19 cellular contexts compared by ENCODE assay signal in genomic region chr2:212913902-212914301, GRCh38.
DNase-seq lines count a peak whose midpoint lies in the region; ATAC-seq and TF ChIP-seq lines count a peak whose summit lies in the region.
"Had no signal": no experiment of that assay in that cellular context is flagged by ENCODE, and none has a peak within 500 bp of the region (broad histone marks: within the 10 kb centered on the region; RNA-seq: fewer than 3 reads in every experiment).

No MANE protein-coding gene starts in this region.

- no peaks in the 10 kb centered on the region for H4K20me1 ChIP-seq in neural progenitor cell (ENCODE audit: low read depth)

- H3K79me2 ChIP-seq in neural progenitor cell (ENCODE audit: low read depth), result no peaks in the 10 kb centered on the region

- peak overlapping the region; percentile 82 for H3K27ac ChIP-seq in KOPT-K1 (ENCODE audit: low read depth, low read length, poor library complexity, severe bottlenecking)
- peak overlapping the region; percentile 65 to 86 (median 82) for H3K27ac ChIP-seq in esophagus squamous epithelium
- H3K27ac ChIP-seq in neural progenitor cell, result no peak overlapping the region
- no peak overlapping the region for H3K27ac ChIP-seq in endodermal cell (ENCODE audit: low read depth, low read length)
- H3K27ac ChIP-seq: HL-60, Peyer's patch, SK-N-MC had no signal

- H3K4me1 ChIP-seq in esophagus squamous epithelium (peaks cover 2 to 93% (median 4%) of the 10 kb centered on the region in 3 donors), neural progenitor cell (peaks cover 33% of the 10 kb centered on the region), Caco-2 (peaks cover 16% of the 10 kb centered on the region), endodermal cell (ENCODE audit: control insufficient read depth, insufficient read depth, low read length) (peaks cover 10% of the 10 kb centered on the region)
- H3K4me1 ChIP-seq: HAP-1, Peyer's patch had no signal

- no peak for DNase-seq in Calu3
- DNase-seq in esophagus squamous epithelium (lab: John Stamatoyannopoulos, UW), result no peak
- DNase-seq in neural progenitor cell (ENCODE audit: low spot score), result no peak
- DNase-seq in Caco-2, result no peak
- DNase-seq in endodermal cell, result no peak
- DNase-seq: CD4-positive, CD25-positive, alpha-beta regulatory T cell; DMS53; NCI-H1417 treated with DMSO at 0.1 percent for 48 hours; NCI-H2029 treated with DMSO at 0.1 percent for 48 hours; NCI-H2171 treated with DMSO at 0.1 percent for 48 hours; NCI-H774; Peyer's patch; Right ventricle myocardium superior had no signal

- no peak for TF ChIP-seq POLR2A in esophagus squamous epithelium (IDR thresholded peaks at IDR 0.05)

- H3K36me3 ChIP-seq in KOPT-K1 (ENCODE audit: insufficient read depth, low read length) (no peaks in the 10 kb centered on the region), esophagus squamous epithelium (no peaks in the 10 kb centered on the region), neural progenitor cell (no peaks in the 10 kb centered on the region), Caco-2 (ENCODE audit: control insufficient read depth, insufficient read depth, low read length) (no peaks in the 10 kb centered on the region), endodermal cell (ENCODE audit: control insufficient read depth, insufficient read depth, low read length) (no peaks in the 10 kb centered on the region)
- H3K36me3 ChIP-seq: HAP-1, Peyer's patch had no signal

- H3K4me2 ChIP-seq in neural progenitor cell, result no peak overlapping the region

- H3K27me3 Mint-ChIP-seq in Calu3 (ENCODE audit: unreplicated experiment), result no peaks in the 10 kb centered on the region
- no peaks in the 10 kb centered on the region for H3K27me3 Mint-ChIP-seq in neural progenitor cell (ENCODE audit: insufficient read depth, low read depth)
- no peaks in the 10 kb centered on the region for H3K27me3 Mint-ChIP-seq in Caco-2 (ENCODE audit: insufficient read depth, unreplicated experiment)
- peaks cover 18% of the 10 kb centered on the region for H3K27me3 Mint-ChIP-seq in endodermal cell (ENCODE audit: insufficient read depth)
- H3K27me3 Mint-ChIP-seq: CD4-positive, CD25-positive, alpha-beta regulatory T cell had no signal

- H3K27ac Mint-ChIP-seq in Calu3 (ENCODE audit: unreplicated experiment), result peak overlapping the region; percentile 95
- H3K27ac Mint-ChIP-seq in neural progenitor cell, result no peak overlapping the region
- H3K27ac Mint-ChIP-seq in Caco-2 (ENCODE audit: unreplicated experiment), result no peak overlapping the region
- H3K27ac Mint-ChIP-seq in endodermal cell, result no peak overlapping the region
- H3K27ac Mint-ChIP-seq: B cell had no signal

- H3K27me3 ChIP-seq in esophagus squamous epithelium (no peaks in the 10 kb centered on the region), neural progenitor cell (no peaks in the 10 kb centered on the region), Caco-2 (replicated peaks; ENCODE audit: control insufficient read depth, insufficient read depth, low read length) (no peaks in the 10 kb centered on the region), endodermal cell (ENCODE audit: control insufficient read depth, insufficient read depth, low read length, poor library complexity, severe bottlenecking) (peaks cover 16% of the 10 kb centered on the region)
- H3K27me3 ChIP-seq: Peyer's patch had no signal

- intact Hi-C loops in Calu3 (cut with micrococcal nuclease; ENCODE audit: unreplicated experiment), result loop anchor here (1.0 to 5.0 kb wide), 4 partner anchors 8 to 323 kb away; no protein-coding TSS in a partner anchor
- intact Hi-C loops in esophagus squamous epithelium (cut with DNase I), result no loop called here
- intact Hi-C loops in Caco-2 (cut with micrococcal nuclease; ENCODE audit: unreplicated experiment), result no loop called here

- H3K4me1 Mint-ChIP-seq in Calu3 (ENCODE audit: low read depth, unreplicated experiment) (peaks cover 60% of the 10 kb centered on the region), neural progenitor cell (peaks cover 11% of the 10 kb centered on the region), Caco-2 (ENCODE audit: low read depth, unreplicated experiment) (peaks cover 31% of the 10 kb centered on the region), endodermal cell (peaks cover 25% of the 10 kb centered on the region)

- H3K9me3 Mint-ChIP-seq in Calu3 (ENCODE audit: low read depth, unreplicated experiment), result no peaks in the 10 kb centered on the region
- H3K9me3 Mint-ChIP-seq in neural progenitor cell, result no peaks in the 10 kb centered on the region
- H3K9me3 Mint-ChIP-seq in Caco-2 (ENCODE audit: unreplicated experiment), result no peaks in the 10 kb centered on the region
- H3K9me3 Mint-ChIP-seq in endodermal cell, result no peaks in the 10 kb centered on the region

- H3K4me3 ChIP-seq in esophagus squamous epithelium (no peak overlapping the region), neural progenitor cell (no peak overlapping the region), Caco-2 (ENCODE audit: low read depth, low read length) (no peak overlapping the region), endodermal cell (ENCODE audit: low read length) (no peak overlapping the region)
- H3K4me3 ChIP-seq: HAP-1, Peyer's patch, SK-N-MC had no signal

- CTCF ChIA-PET in Calu3 (lab: Charles Lee), result no interaction called here
- CTCF ChIA-PET in Caco-2 (lab: Charles Lee), result no interaction called here

- POLR2A ChIA-PET in Caco-2 (lab: Charles Lee), result no interaction called here

- WGBS in esophagus squamous epithelium, 2 donors, result 54 to 58% methylated on average over 4 of the region's 4 CpGs
- 87 to 100% methylated on average over 2 to 4 of the region's 4 CpGs for WGBS in endodermal cell (ENCODE audit: insufficient coverage in 1 of 2, insufficient read length in 1 of 2), 2 experiments

- peak overlapping the region; percentile 59 for H2AFZ ChIP-seq in neural progenitor cell (replicated peaks)

- TF ChIP-seq CTCF in Calu3 (IDR thresholded peaks at IDR 0.05; ENCODE audit: unreplicated experiment) (no peak), esophagus squamous epithelium (IDR thresholded peaks at IDR 0.05) (no peak), neural progenitor cell (IDR thresholded peaks at IDR 0.05) (no peak), Caco-2 (IDR thresholded peaks at IDR 0.05; ENCODE audit: insufficient read depth in 1 of 2, low read depth in 1 of 2, low read length in 1 of 2, severe bottlenecking in 1 of 2, unreplicated experiment in 1 of 2) (no peak), endodermal cell (conservative IDR thresholded peaks at IDR 0.05) (no peak)

- no peaks in the 10 kb centered on the region for H3F3A ChIP-seq in neural progenitor cell (ENCODE audit: low read depth)

- H3K36me3 Mint-ChIP-seq in Calu3 (ENCODE audit: insufficient read depth, unreplicated experiment), result peaks cover 10% of the 10 kb centered on the region
- H3K36me3 Mint-ChIP-seq in neural progenitor cell, result no peaks in the 10 kb centered on the region
- H3K36me3 Mint-ChIP-seq in Caco-2 (ENCODE audit: insufficient read depth, unreplicated experiment), result no peaks in the 10 kb centered on the region
- H3K36me3 Mint-ChIP-seq in endodermal cell (ENCODE audit: low read depth), result no peaks in the 10 kb centered on the region

- BruUV-seq in Calu3 (replicated peaks; lab: Mats Ljungman, UMichigan) (no TSS peak), Caco-2 (replicated peaks; lab: Mats Ljungman, UMichigan) (no TSS peak)

- H3K4me3 Mint-ChIP-seq in Calu3 (ENCODE audit: low read depth, unreplicated experiment) (peak overlapping the region; percentile 63), neural progenitor cell (no peak overlapping the region), Caco-2 (ENCODE audit: unreplicated experiment) (no peak overlapping the region), endodermal cell (no peak overlapping the region)
- H3K4me3 Mint-ChIP-seq: B cell; CD4-positive, CD25-positive, alpha-beta regulatory T cell had no signal

- H3K9ac ChIP-seq in neural progenitor cell, result no peak overlapping the region
- no peak overlapping the region for H3K9ac ChIP-seq in endodermal cell (ENCODE audit: extremely low read depth, low read length, poor library complexity, severe bottlenecking)

- no peak for ATAC-seq in HG03439 (IDR thresholded peaks at IDR 0.05; ENCODE audit: unreplicated experiment)

- H3K9me3 ChIP-seq in KOPT-K1 (ENCODE audit: insufficient read depth, low read length, poor library complexity, severe bottlenecking) (peaks cover 7% of the 10 kb centered on the region), esophagus squamous epithelium (no peaks in the 10 kb centered on the region), neural progenitor cell (ENCODE audit: low read depth) (no peaks in the 10 kb centered on the region), Caco-2 (no peaks in the 10 kb centered on the region), endodermal cell (ENCODE audit: control insufficient read depth, low read length) (peaks cover 5% of the 10 kb centered on the region)
- H3K9me3 ChIP-seq: HAP-1, Peyer's patch had no signal

Comparison
In these comparisons a context has a peak if more than half of its experiments do, and no peak if none do; other contexts are left out.
1. H3K27ac ChIP-seq: peak in KOPT-K1 (single experiment) and esophagus squamous epithelium (4 of 4); none in neural progenitor cell (single experiment) and endodermal cell (single experiment).